ENCODE assay signal across 1 cellular context in genomic region chr12:46402861-46403731, GRCh38.
TF ChIP-seq lines count a peak whose summit lies in the region.

No MANE protein-coding gene starts in this region.

TF ChIP-seq in K562, 482 proteins besides CTCF, POLR2A, EP300 and RAD21 (continued from another document):
- TF ChIP-seq, protein P1, sequence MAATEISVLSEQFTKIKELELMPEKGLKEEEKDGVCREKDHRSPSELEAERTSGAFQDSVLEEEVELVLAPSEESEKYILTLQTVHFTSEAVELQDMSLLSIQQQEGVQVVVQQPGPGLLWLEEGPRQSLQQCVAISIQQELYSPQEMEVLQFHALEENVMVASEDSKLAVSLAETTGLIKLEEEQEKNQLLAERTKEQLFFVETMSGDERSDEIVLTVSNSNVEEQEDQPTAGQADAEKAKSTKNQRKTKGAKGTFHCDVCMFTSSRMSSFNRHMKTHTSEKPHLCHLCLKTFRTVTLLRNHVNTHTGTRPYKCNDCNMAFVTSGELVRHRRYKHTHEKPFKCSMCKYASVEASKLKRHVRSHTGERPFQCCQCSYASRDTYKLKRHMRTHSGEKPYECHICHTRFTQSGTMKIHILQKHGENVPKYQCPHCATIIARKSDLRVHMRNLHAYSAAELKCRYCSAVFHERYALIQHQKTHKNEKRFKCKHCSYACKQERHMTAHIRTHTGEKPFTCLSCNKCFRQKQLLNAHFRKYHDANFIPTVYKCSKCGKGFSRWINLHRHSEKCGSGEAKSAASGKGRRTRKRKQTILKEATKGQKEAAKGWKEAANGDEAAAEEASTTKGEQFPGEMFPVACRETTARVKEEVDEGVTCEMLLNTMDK (IDR thresholded peaks at IDR 0.05; ENCODE audit: borderline replicate concordance, insufficient read depth, low read depth, low read length, poor library complexity, severe bottlenecking), result no peak
- TF ChIP-seq CBFA2T3 (IDR thresholded peaks at IDR 0.05), result no peak
